ENCODE assay signal across 8 cellular contexts in genomic region chr4:102619024-102619423, GRCh38.
DNase-seq lines count a peak whose midpoint lies in the region; ATAC-seq and TF ChIP-seq lines count a peak whose summit lies in the region.
"Not testable (repeated sequence)": the region's sequence is repeated elsewhere in the genome, so short reads cannot be mapped to it uniquely, and the experiment has no call there.

No MANE protein-coding gene starts in this region.

- H3K9me3 ChIP-seq in CD4-positive, alpha-beta memory T cell (ENCODE audit: control insufficient read depth in 1 of 2, low read length in 2 of 2); MM.1S (replicated peaks; ENCODE audit: insufficient read depth, low read length): not testable (repeated sequence)

- H3K4me3 ChIP-seq in CD4-positive, alpha-beta memory T cell (ENCODE audit: low read length in 2 of 2); MM.1S (ENCODE audit: low read length): not testable (repeated sequence)

- H3K9me2 ChIP-seq in MM.1S (replicated peaks; ENCODE audit: insufficient read depth, low read length), result not testable (repeated sequence)

- not testable (repeated sequence) for H3K9me3 Mint-ChIP-seq in CD4-positive, alpha-beta memory T cell; activated CD4-positive, alpha-beta memory T cell treated with anti-CD3 and anti-CD28 coated beads for 36 hours; activated naive CD4-positive, alpha-beta T cell treated with anti-CD3 and anti-CD28 coated beads for 36 hours; activated naive CD8-positive, alpha-beta T cell treated with anti-CD3 and anti-CD28 coated beads, Interleukin-2, amount 50 U/mL, for 24 hours; memory B cell; stimulated activated effector memory CD8-positive, alpha-beta T cell treated with anti-CD3 and anti-CD28 coated beads, Interleukin-12 subunit alpha, Interleukin-12 subunit beta, amount 100 ng/mL, for 72 hours

- CTCF ChIA-PET in CD4-positive, alpha-beta memory T cell (lab: Charles Lee; ENCODE audit: partially characterized antibody), result interaction anchor here (1.2 to 3.0 kb wide), 2 partner anchors 8 to 9 kb away, joined by 3 to 16 read pairs; no protein-coding TSS in a partner anchor
- CTCF ChIA-PET in activated CD4-positive, alpha-beta memory T cell treated with anti-CD3 and anti-CD28 coated beads for 36 hours (lab: Charles Lee), result interaction anchor here (1.0 kb wide), 1 partner anchor 389 kb away, joined by 3 read pairs; no protein-coding TSS in a partner anchor
- CTCF ChIA-PET in activated naive CD4-positive, alpha-beta T cell treated with anti-CD3 and anti-CD28 coated beads for 36 hours (lab: Charles Lee), result interaction anchor here (0.7 to 1.1 kb wide), 2 partner anchors 11 to 178 kb away, joined by 3 read pairs; no protein-coding TSS in a partner anchor

- not testable (repeated sequence) for H4K20me1 ChIP-seq in MM.1S (ENCODE audit: insufficient read depth, low read length)

- peaks cover 25 to 68% (median 44%) of the 10 kb centered on the region in 4 donors for H3K4me1 Mint-ChIP-seq in CD4-positive, alpha-beta memory T cell
- H3K4me1 Mint-ChIP-seq in activated CD4-positive, alpha-beta memory T cell treated with anti-CD3 and anti-CD28 coated beads for 36 hours (ENCODE audit: low read depth), result peaks cover 56% of the 10 kb centered on the region
- peaks cover 54% of the 10 kb centered on the region for H3K4me1 Mint-ChIP-seq in activated naive CD4-positive, alpha-beta T cell treated with anti-CD3 and anti-CD28 coated beads for 36 hours (ENCODE audit: low read depth)
- peaks cover 60% of the 10 kb centered on the region for H3K4me1 Mint-ChIP-seq in activated naive CD8-positive, alpha-beta T cell treated with anti-CD3 and anti-CD28 coated beads, Interleukin-2, amount 50 U/mL, for 24 hours
- not testable (repeated sequence) for H3K4me1 Mint-ChIP-seq in memory B cell
- H3K4me1 Mint-ChIP-seq in stimulated activated effector memory CD8-positive, alpha-beta T cell treated with anti-CD3 and anti-CD28 coated beads, Interleukin-12 subunit alpha, Interleukin-12 subunit beta, amount 100 ng/mL, for 72 hours, result peaks cover 39% of the 10 kb centered on the region

- not testable (repeated sequence) for H3K79me2 ChIP-seq in MM.1S (ENCODE audit: low read length)

- POLR2A ChIA-PET in CD4-positive, alpha-beta memory T cell (lab: Charles Lee; ENCODE audit: partially characterized antibody), result interaction anchor here (0.8 to 4.2 kb wide), 3 partner anchors 11 to 209 kb away, joined by 3 to 18 read pairs (median 8); partner anchors contain the start of gene UBE2D3
- POLR2A ChIA-PET in activated CD4-positive, alpha-beta memory T cell treated with anti-CD3 and anti-CD28 coated beads for 36 hours (lab: Charles Lee), result interaction anchor here (0.7 to 1.4 kb wide), 3 partner anchors 10 to 119 kb away, joined by 3 read pairs; no protein-coding TSS in a partner anchor

- not testable (repeated sequence) for H3K4me3 Mint-ChIP-seq in CD4-positive, alpha-beta memory T cell; activated CD4-positive, alpha-beta memory T cell treated with anti-CD3 and anti-CD28 coated beads for 36 hours; activated naive CD4-positive, alpha-beta T cell treated with anti-CD3 and anti-CD28 coated beads for 36 hours; memory B cell
- H3K4me3 Mint-ChIP-seq in activated naive CD8-positive, alpha-beta T cell treated with anti-CD3 and anti-CD28 coated beads, Interleukin-2, amount 50 U/mL, for 24 hours, result peak overlapping the region; percentile 16
- H3K4me3 Mint-ChIP-seq in stimulated activated effector memory CD8-positive, alpha-beta T cell treated with anti-CD3 and anti-CD28 coated beads, Interleukin-12 subunit alpha, Interleukin-12 subunit beta, amount 100 ng/mL, for 72 hours, result peak overlapping the region; percentile 9

- not testable (repeated sequence) for TF ChIP-seq CTCF in MM.1S (IDR thresholded peaks at IDR 0.05; ENCODE audit: low read length)

- intact Hi-C loops in CD4-positive, alpha-beta memory T cell (cut with micrococcal nuclease); activated CD4-positive, alpha-beta memory T cell treated with anti-CD3 and anti-CD28 coated beads for 36 hours (cut with micrococcal nuclease); activated naive CD4-positive, alpha-beta T cell treated with anti-CD3 and anti-CD28 coated beads for 36 hours (cut with micrococcal nuclease): not testable (repeated sequence)

- DNase-seq in CD4-positive, alpha-beta memory T cell; activated CD4-positive, alpha-beta memory T cell treated with anti-CD3 and anti-CD28 coated beads for 36 hours; activated naive CD8-positive, alpha-beta T cell treated with anti-CD3 and anti-CD28 coated beads, Interleukin-2, amount 50 U/mL, for 24 hours; stimulated activated effector memory CD8-positive, alpha-beta T cell treated with anti-CD3 and anti-CD28 coated beads, Interleukin-12 subunit alpha, Interleukin-12 subunit beta, amount 100 ng/mL, for 72 hours (ENCODE audit: low spot score in 2 of 2): not testable (repeated sequence)
- DNase-seq in MM.1S (peak; percentile 35), memory B cell (ENCODE audit: low spot score in 2 of 2) (peak in 1 of 2 donors; percentile 7)
- DNase-seq in activated naive CD4-positive, alpha-beta T cell treated with anti-CD3 and anti-CD28 coated beads for 36 hours, result peak; percentile 31

- H3K9ac ChIP-seq in MM.1S (ENCODE audit: low read length), result not testable (repeated sequence)

- peaks cover 31 to 34% of the 10 kb centered on the region in 2 donors for H3K36me3 Mint-ChIP-seq in CD4-positive, alpha-beta memory T cell
- H3K36me3 Mint-ChIP-seq in activated CD4-positive, alpha-beta memory T cell treated with anti-CD3 and anti-CD28 coated beads for 36 hours, result peaks cover 39% of the 10 kb centered on the region
- peaks cover 32% of the 10 kb centered on the region for H3K36me3 Mint-ChIP-seq in activated naive CD4-positive, alpha-beta T cell treated with anti-CD3 and anti-CD28 coated beads for 36 hours (ENCODE audit: low read depth)
- H3K36me3 Mint-ChIP-seq in activated naive CD8-positive, alpha-beta T cell treated with anti-CD3 and anti-CD28 coated beads, Interleukin-2, amount 50 U/mL, for 24 hours (ENCODE audit: low read depth), result peaks cover 38% of the 10 kb centered on the region
- H3K36me3 Mint-ChIP-seq in memory B cell, result peaks cover 27% of the 10 kb centered on the region
- peaks cover 52% of the 10 kb centered on the region for H3K36me3 Mint-ChIP-seq in stimulated activated effector memory CD8-positive, alpha-beta T cell treated with anti-CD3 and anti-CD28 coated beads, Interleukin-12 subunit alpha, Interleukin-12 subunit beta, amount 100 ng/mL, for 72 hours

- H3K27me3 Mint-ChIP-seq in CD4-positive, alpha-beta memory T cell; activated CD4-positive, alpha-beta memory T cell treated with anti-CD3 and anti-CD28 coated beads for 36 hours; activated naive CD4-positive, alpha-beta T cell treated with anti-CD3 and anti-CD28 coated beads for 36 hours (ENCODE audit: low read depth); activated naive CD8-positive, alpha-beta T cell treated with anti-CD3 and anti-CD28 coated beads, Interleukin-2, amount 50 U/mL, for 24 hours; memory B cell: not testable (repeated sequence)

- peaks cover 28% of the 10 kb centered on the region for H3K36me3 ChIP-seq in CD4-positive, alpha-beta memory T cell (ENCODE audit: insufficient read depth, low read length)
- not testable (repeated sequence) for H3K36me3 ChIP-seq in MM.1S (replicated peaks; ENCODE audit: insufficient read depth, low read length)

- H3K4me2 ChIP-seq in MM.1S (ENCODE audit: low read depth, low read length), result not testable (repeated sequence)

- H3K27me3 ChIP-seq in CD4-positive, alpha-beta memory T cell (ENCODE audit: insufficient read depth, low read length); MM.1S (replicated peaks; ENCODE audit: insufficient read depth, low read length): not testable (repeated sequence)

- H3F3A ChIP-seq in MM.1S (ENCODE audit: insufficient read depth, low read length), result peaks cover 60% of the 10 kb centered on the region

- H3K4me1 ChIP-seq in CD4-positive, alpha-beta memory T cell (ENCODE audit: insufficient read depth, low read length), result peaks cover 25% of the 10 kb centered on the region
- H3K4me1 ChIP-seq in MM.1S (ENCODE audit: low read length), result peaks cover 66% of the 10 kb centered on the region

- H2AFZ ChIP-seq in MM.1S (ENCODE audit: low read length), result not testable (repeated sequence)

- peak overlapping the region in 5 of 7 donors; percentile 15 to 61 (median 19) for H3K27ac Mint-ChIP-seq in CD4-positive, alpha-beta memory T cell
- peak overlapping the region; percentile 78 for H3K27ac Mint-ChIP-seq in activated CD4-positive, alpha-beta memory T cell treated with anti-CD3 and anti-CD28 coated beads for 36 hours
- peak overlapping the region; percentile 50 for H3K27ac Mint-ChIP-seq in activated naive CD4-positive, alpha-beta T cell treated with anti-CD3 and anti-CD28 coated beads for 36 hours
- peak overlapping the region; percentile 82 for H3K27ac Mint-ChIP-seq in activated naive CD8-positive, alpha-beta T cell treated with anti-CD3 and anti-CD28 coated beads, Interleukin-2, amount 50 U/mL, for 24 hours
- H3K27ac Mint-ChIP-seq in memory B cell, result peak overlapping the region; percentile 62
- peak overlapping the region; percentile 74 for H3K27ac Mint-ChIP-seq in stimulated activated effector memory CD8-positive, alpha-beta T cell treated with anti-CD3 and anti-CD28 coated beads, Interleukin-12 subunit alpha, Interleukin-12 subunit beta, amount 100 ng/mL, for 72 hours

- not testable (repeated sequence) for H3K27ac ChIP-seq in CD4-positive, alpha-beta memory T cell (ENCODE audit: low read depth, low read length)
- peak overlapping the region; percentile 84; the same call in 1 of the 2 replicates for H3K27ac ChIP-seq in MM.1S (ENCODE audit: low read length)

- ATAC-seq in GM18868 (IDR thresholded peaks at IDR 0.05; ENCODE audit: unreplicated experiment) (peak; percentile 40), memory B cell (ENCODE audit: low read depth) (peak; percentile 71)
- ATAC-seq in activated naive CD8-positive, alpha-beta T cell treated with anti-CD3 and anti-CD28 coated beads, Interleukin-2, amount 50 U/mL, for 24 hours; stimulated activated effector memory CD8-positive, alpha-beta T cell treated with anti-CD3 and anti-CD28 coated beads, Interleukin-12 subunit alpha, Interleukin-12 subunit beta, amount 100 ng/mL, for 72 hours: not testable (repeated sequence)

Comparison
In these comparisons a context has a peak if more than half of its experiments do, and no peak if none do; other contexts are left out.
1. H3K27ac Mint-ChIP-seq: peak in every context shown above with its lines; median percentile 82 in activated naive CD8-positive, alpha-beta T cell treated with anti-CD3 and anti-CD28 coated beads, Interleukin-2, amount 50 U/mL, for 24 hours; 78 in activated CD4-positive, alpha-beta memory T cell treated with anti-CD3 and anti-CD28 coated beads for 36 hours; 74 in stimulated activated effector memory CD8-positive, alpha-beta T cell treated with anti-CD3 and anti-CD28 coated beads, Interleukin-12 subunit alpha, Interleukin-12 subunit beta, amount 100 ng/mL, for 72 hours; 62 in memory B cell; 50 in activated naive CD4-positive, alpha-beta T cell treated with anti-CD3 and anti-CD28 coated beads for 36 hours; 19 in CD4-positive, alpha-beta memory T cell.